1 cellular context compared by ENCODE assay signal in the genomic region with DNA sequence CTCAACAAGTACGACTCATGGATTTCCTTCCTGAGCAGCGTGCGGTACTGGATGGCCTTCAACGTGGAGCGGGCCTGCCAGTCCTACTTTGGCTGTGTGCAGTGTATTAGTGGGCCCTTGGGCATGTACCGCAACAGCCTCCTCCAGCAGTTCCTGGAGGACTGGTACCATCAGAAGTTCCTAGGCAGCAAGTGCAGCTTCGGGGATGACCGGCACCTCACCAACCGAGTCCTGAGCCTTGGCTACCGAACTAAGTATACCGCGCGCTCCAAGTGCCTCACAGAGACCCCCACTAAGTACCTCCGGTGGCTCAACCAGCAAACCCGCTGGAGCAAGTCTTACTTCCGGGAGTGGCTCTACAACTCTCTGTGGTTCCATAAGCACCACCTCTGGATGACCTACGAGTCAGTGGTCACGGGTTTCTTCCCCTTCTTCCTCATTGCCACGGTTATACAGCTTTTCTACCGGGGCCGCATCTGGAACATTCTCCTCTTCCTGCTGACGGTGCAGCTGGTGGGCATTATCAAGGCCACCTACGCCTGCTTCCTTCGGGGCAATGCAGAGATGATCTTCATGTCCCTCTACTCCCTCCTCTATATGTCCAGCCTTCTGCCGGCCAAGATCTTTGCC.
TF ChIP-seq lines count a peak whose summit lies in the region.

No MANE protein-coding gene starts in this region.

TF ChIP-seq in IMR-90, 13 proteins besides CTCF, POLR2A, EP300 and RAD21:
- no peak for TF ChIP-seq RFX5 (IDR thresholded peaks at IDR 0.05; ENCODE audit: low read depth, low read length)
- TF ChIP-seq, protein P1, sequence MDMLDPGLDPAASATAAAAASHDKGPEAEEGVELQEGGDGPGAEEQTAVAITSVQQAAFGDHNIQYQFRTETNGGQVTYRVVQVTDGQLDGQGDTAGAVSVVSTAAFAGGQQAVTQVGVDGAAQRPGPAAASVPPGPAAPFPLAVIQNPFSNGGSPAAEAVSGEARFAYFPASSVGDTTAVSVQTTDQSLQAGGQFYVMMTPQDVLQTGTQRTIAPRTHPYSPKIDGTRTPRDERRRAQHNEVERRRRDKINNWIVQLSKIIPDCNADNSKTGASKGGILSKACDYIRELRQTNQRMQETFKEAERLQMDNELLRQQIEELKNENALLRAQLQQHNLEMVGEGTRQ (IDR thresholded peaks at IDR 0.05; ENCODE audit: low read depth, low read length): no peak
- no peak for TF ChIP-seq FOS (IDR thresholded peaks at IDR 0.05; ENCODE audit: low read depth, low read length)
- TF ChIP-seq, protein P2, sequence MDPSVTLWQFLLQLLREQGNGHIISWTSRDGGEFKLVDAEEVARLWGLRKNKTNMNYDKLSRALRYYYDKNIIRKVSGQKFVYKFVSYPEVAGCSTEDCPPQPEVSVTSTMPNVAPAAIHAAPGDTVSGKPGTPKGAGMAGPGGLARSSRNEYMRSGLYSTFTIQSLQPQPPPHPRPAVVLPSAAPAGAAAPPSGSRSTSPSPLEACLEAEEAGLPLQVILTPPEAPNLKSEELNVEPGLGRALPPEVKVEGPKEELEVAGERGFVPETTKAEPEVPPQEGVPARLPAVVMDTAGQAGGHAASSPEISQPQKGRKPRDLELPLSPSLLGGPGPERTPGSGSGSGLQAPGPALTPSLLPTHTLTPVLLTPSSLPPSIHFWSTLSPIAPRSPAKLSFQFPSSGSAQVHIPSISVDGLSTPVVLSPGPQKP (IDR thresholded peaks at IDR 0.05; ENCODE audit: borderline replicate concordance, low read depth, low read length): no peak
- TF ChIP-seq BHLHE40 (IDR thresholded peaks at IDR 0.05; ENCODE audit: low read depth, low read length): no peak
- no peak for TF ChIP-seq SMC3 (IDR thresholded peaks at IDR 0.05; ENCODE audit: low read depth, low read length)
- no peak for TF ChIP-seq MAFK (IDR thresholded peaks at IDR 0.05; ENCODE audit: low read depth, low read length)
- no peak for TF ChIP-seq CHD1 (IDR thresholded peaks at IDR 0.05; ENCODE audit: low read depth, low read length)
- no peak for TF ChIP-seq RCOR1 (IDR thresholded peaks at IDR 0.05; ENCODE audit: insufficient replicate concordance, low read length)
- TF ChIP-seq MXI1 (IDR thresholded peaks at IDR 0.05; ENCODE audit: borderline replicate concordance, low read depth, low read length): no peak
- TF ChIP-seq CEBPB (IDR thresholded peaks at IDR 0.05; ENCODE audit: low read depth, low read length): no peak
- TF ChIP-seq NFE2L2 (IDR thresholded peaks at IDR 0.05; ENCODE audit: low read depth, low read length): no peak
- TF ChIP-seq MAZ (IDR thresholded peaks at IDR 0.05; ENCODE audit: borderline replicate concordance, low read depth, low read length): no peak
TF ChIP-seq in IMR-90: peak in this region for 0.
